9 cellular contexts compared by ENCODE assay signal in genomic region chr1:226126824-226127591, GRCh38. TPM values are rescaled to one million over a fixed set of nuclear protein-coding genes. Genes with fewer than 3 reads are reported as not detected.
DNase-seq lines count a peak whose midpoint lies in the region; ATAC-seq lines count a peak whose summit lies in the region.
"Had no signal": no experiment of that assay in that cellular context is flagged by ENCODE, and none has a peak within 500 bp of the region (broad histone marks: within the 10 kb centered on the region; RNA-seq: fewer than 3 reads in every experiment).

No MANE protein-coding gene starts in this region.

- H3K27ac ChIP-seq in neuronal stem cell (replicated peaks; ENCODE audit: low read length) = no peak overlapping the region

- H2AK5ac ChIP-seq in neuronal stem cell (ENCODE audit: low read depth, low read length) = peak overlapping the region; percentile 43

- no CpG with 5 or more reads among the region's 31 CpGs for WGBS in neuronal stem cell (ENCODE audit: extremely low coverage in 2 of 2, insufficient read length in 2 of 2, insufficient replicate concordance in 1 of 2), 2 donors

- H3K4ac ChIP-seq in neuronal stem cell (ENCODE audit: low read length) = no peak overlapping the region

- H3K36me3 ChIP-seq in neuronal stem cell (replicated peaks in 1 of 2; ENCODE audit: control insufficient read depth in 2 of 2, insufficient read depth in 2 of 2, low read length in 2 of 2) = no peaks in the 10 kb centered on the region
- H3K36me3 ChIP-seq: cardiac muscle cell had no signal

- H3K9ac ChIP-seq in neuronal stem cell (ENCODE audit: low read depth, low read length, poor library complexity) = no peak overlapping the region

- H2BK120ac ChIP-seq in neuronal stem cell (ENCODE audit: low read depth, low read length) = peak overlapping the region; percentile 26

- peak; percentile 40 for DNase-seq in amniotic epithelial cell (ENCODE audit: low read depth)
- DNase-seq in neuronal stem cell (ENCODE audit: low spot score) = no peak
- DNase-seq in stimulated activated CD4-positive, alpha-beta T cell treated with anti-CD3 and anti-CD28 coated beads, Interleukin-15, amount 100 ng/mL, for 24 hours = no peak

- H2BK5ac ChIP-seq in neuronal stem cell (ENCODE audit: low read length) = no peak overlapping the region

- no peaks in the 10 kb centered on the region for H3K79me1 ChIP-seq in neuronal stem cell (ENCODE audit: low read depth, low read length)

- no peak overlapping the region for H3K4me3 ChIP-seq in neuronal stem cell (ENCODE audit: low read length in 2 of 2)
- H3K4me3 ChIP-seq: cardiac muscle cell had no signal

- H3K18ac ChIP-seq in neuronal stem cell (ENCODE audit: low read length) = no peak overlapping the region

- peak overlapping the region; percentile 96 for H2AFZ ChIP-seq in neuronal stem cell (ENCODE audit: low read length)

- H3K4me2 ChIP-seq in neuronal stem cell (ENCODE audit: insufficient read depth, low read length, poor library complexity, severe bottlenecking) = no peak overlapping the region

- peaks cover 0 to 2% of the 10 kb centered on the region in 2 donors for H3K9me3 ChIP-seq in neuronal stem cell (replicated peaks in 1 of 2; ENCODE audit: control insufficient read depth in 2 of 2, insufficient read depth in 1 of 2, low read depth in 1 of 2, low read length in 2 of 2)

- no peak overlapping the region for H2BK12ac ChIP-seq in neuronal stem cell (ENCODE audit: low read length)

- H3K27me3 ChIP-seq in neuronal stem cell (ENCODE audit: control insufficient read depth in 3 of 3, insufficient read depth in 3 of 3, low read depth in 1 of 3, low read length in 3 of 3) = peaks cover 0 to 11% (median 0%) of the 10 kb centered on the region in 3 experiments

- peak overlapping the region; percentile 50 for H2BK15ac ChIP-seq in neuronal stem cell (ENCODE audit: low read length)

- ATAC-seq in GM18907 (IDR thresholded peaks at IDR 0.05; ENCODE audit: unreplicated experiment) (peak; percentile 2), HG02885 (IDR thresholded peaks at IDR 0.05; ENCODE audit: poor library complexity, unreplicated experiment) (peak; percentile 3), HG03196 (IDR thresholded peaks at IDR 0.05; ENCODE audit: unreplicated experiment) (no peak), GM21381 (IDR thresholded peaks at IDR 0.05; ENCODE audit: unreplicated experiment) (no peak)
- no peak for ATAC-seq in activated CD4-positive, CD25-positive, alpha-beta regulatory T cell treated with anti-CD3 and anti-CD28 coated beads, Interleukin-2, amount 50 U/mL, for 24 hours

- H3K4me1 ChIP-seq in neuronal stem cell (ENCODE audit: control insufficient read depth in 2 of 2, insufficient read depth in 1 of 2, low read depth in 1 of 2, low read length in 2 of 2) = peaks cover 15 to 21% of the 10 kb centered on the region in 2 donors

- H4K91ac ChIP-seq in neuronal stem cell (ENCODE audit: low read depth, low read length, poor library complexity) = no peak overlapping the region

- H3K14ac ChIP-seq in neuronal stem cell (ENCODE audit: low read length) = no peak overlapping the region

- no peak overlapping the region for H4K8ac ChIP-seq in neuronal stem cell (ENCODE audit: low read depth, low read length)

- H3K23ac ChIP-seq in neuronal stem cell (ENCODE audit: low read depth, low read length, poor library complexity) = peak overlapping the region; percentile 3

RNA-seq across cellular contexts. Expression of gene ACBD3, which starts 59.5 kb away (rescaled TPM):
- polyA plus RNA-seq in neuronal stem cell (2013, experiment 1 of 2) = 17.2 TPM
- 17.4 TPM for polyA plus RNA-seq in neuronal stem cell (2013, experiment 2 of 2)

Comparison
In these comparisons a context has a peak if more than half of its experiments do, and no peak if none do; other contexts are left out.
1. ATAC-seq: peak in GM18907 (single experiment) and HG02885 (single experiment); none in HG03196 (single experiment), GM21381 (single experiment) and activated CD4-positive, CD25-positive, alpha-beta regulatory T cell treated with anti-CD3 and anti-CD28 coated beads, Interleukin-2, amount 50 U/mL, for 24 hours (0 of 2).